In genomic region chr9:100602302-100602930, GRCh38 we compare ENCODE assay signal across 8 cellular contexts. TPM values are rescaled to one million over a fixed set of nuclear protein-coding genes. Genes with fewer than 3 reads are reported as not detected.
DNase-seq lines count a peak whose midpoint lies in the region; ATAC-seq and TF ChIP-seq lines count a peak whose summit lies in the region.

No MANE protein-coding gene starts in this region.

- no peaks in the 10 kb centered on the region for H3K9me3 ChIP-seq in colonic mucosa

- H3K36me3 Mint-ChIP-seq in CD14-positive monocyte: no peaks in the 10 kb centered on the region

- H3K27ac ChIP-seq in colonic mucosa: no peak overlapping the region

- peak; percentile 29 for TF ChIP-seq CTCF in CD14-positive monocyte (IDR thresholded peaks at IDR 0.05)
- peak; percentile 31 for TF ChIP-seq CTCF in colonic mucosa (IDR thresholded peaks at IDR 0.05)

- H3K27me3 ChIP-seq in colonic mucosa: no peaks in the 10 kb centered on the region

- no peak overlapping the region for H3K4me3 Mint-ChIP-seq in CD14-positive monocyte

- no peak overlapping the region for H3K27ac Mint-ChIP-seq in CD14-positive monocyte

- H3K36me3 ChIP-seq in colonic mucosa: no peaks in the 10 kb centered on the region

- no peaks in the 10 kb centered on the region for H3K4me1 ChIP-seq in colonic mucosa

- H3K27me3 Mint-ChIP-seq in CD14-positive monocyte (ENCODE audit: low read depth in 3 of 3): peaks cover 15 to 17% (median 17%) of the 10 kb centered on the region in 3 donors

- H3K9ac ChIP-seq in colonic mucosa (ENCODE audit: low read depth in 2 of 2, low read length in 2 of 2): no peak overlapping the region

- H3K4me1 Mint-ChIP-seq in CD14-positive monocyte: peaks cover 12% of the 10 kb centered on the region

- no peak overlapping the region for H3K4me3 ChIP-seq in colonic mucosa

- intact Hi-C loops in CD14-positive monocyte (cut with micrococcal nuclease): loop anchor here in 1 of 2 donors (10.0 kb wide), 1 partner anchor 712 kb away; no protein-coding TSS in a partner anchor
- intact Hi-C loops in colonic mucosa (cut with DNase I): loop anchor here (5.0 kb wide), 1 partner anchor 705 kb away; no protein-coding TSS in a partner anchor

- ATAC-seq in GM21528 (IDR thresholded peaks at IDR 0.05; ENCODE audit: low FRiP score, unreplicated experiment) (no peak), GM18858 (IDR thresholded peaks at IDR 0.05; ENCODE audit: unreplicated experiment) (no peak)

- H3K9me3 Mint-ChIP-seq in CD14-positive monocyte: peaks cover 0 to 4% (median 0%) of the 10 kb centered on the region in 7 donors

- DNase-seq in CD14-positive monocyte (ENCODE audit: low spot score): no peak
- DNase-seq in HUDEP-2 (lab: John Stamatoyannopoulos, UW; ENCODE audit: unreplicated experiment in 76 of 76): peak in 40 of 76 experiments; percentile 2 to 67 (median 28)
- DNase-seq in NCI-H748 treated with DMSO at 0.1 percent for 48 hours (lab: John Stamatoyannopoulos, UW): peak; percentile 79
- DNase-seq in colonic mucosa: peak; percentile 51
- DNase-seq in middle frontal gyrus (ENCODE audit: extremely low spot score, low spot score): peak; percentile 57
- DNase-seq in ecto neural progenitor cell (ENCODE audit: low spot score): no peak

RNA-seq across cellular contexts. Expression of gene CAVIN4, which starts 24.5 kb away (rescaled TPM):
- not detected for polyA plus RNA-seq in CD14-positive monocyte
- total RNA-seq in colonic mucosa: under 1 TPM in 1 of 2 donors, not detected in 1; 0.17 TPM

Comparison
In these comparisons a context has a peak if more than half of its experiments do, and no peak if none do; other contexts are left out.
1. DNase-seq: peak in HUDEP-2 (40 of 76), NCI-H748 treated with DMSO at 0.1 percent for 48 hours (single experiment), colonic mucosa (single experiment) and middle frontal gyrus (single experiment); none in CD14-positive monocyte (single experiment) and ecto neural progenitor cell (single experiment).